22 cellular contexts compared by ENCODE assay signal in genomic region chr10:43707755-43708154, GRCh38. TPM values are rescaled to one million over a fixed set of nuclear protein-coding genes. Genes with fewer than 3 reads are reported as not detected.
A peak's percentile ranks its signal among the peaks of the same experiment; 100 is the strongest.
DNase-seq lines count a peak whose midpoint lies in the region; ATAC-seq, FAIRE-seq and TF ChIP-seq lines count a peak whose summit lies in the region.
"Had no signal": no experiment of that assay in that cellular context is flagged by ENCODE, and none has a peak within 500 bp of the region (broad histone marks: within the 10 kb centered on the region; RNA-seq: fewer than 3 reads in every experiment).

No MANE protein-coding gene starts in this region.

- ATAC-seq in WTC11 (peak; percentile 48; the same call in 1 of the 2 replicates), gastroesophageal sphincter (peak; percentile 57), GM18909 (IDR thresholded peaks at IDR 0.05; ENCODE audit: poor library complexity, unreplicated experiment) (no peak)
- ATAC-seq: mucosa of descending colon had no signal

- H3K9ac ChIP-seq in liver (ENCODE audit: low read depth in 1 of 2, low read length in 2 of 2) (no peak overlapping the region), subcutaneous abdominal adipose tissue (ENCODE audit: low read length in 5 of 5) (no peak overlapping the region)

- H3K27me3 Mint-ChIP-seq in WTC11 (ENCODE audit: low read depth) = 0 out of 2 replicates have a peak, but pooled peaks cover 2% of the 10 kb centered on the region
- H3K27me3 Mint-ChIP-seq: dendritic cell treated with granulocyte-macrophage colony-stimulating factor and Interleukin-4, amounts not matched to agents 40 ng/mL and 50 ng/mL, for 4 days had no signal

- CTCF ChIA-PET in WTC11 (lab: Charles Lee) = no interaction called here

- H3K9me3 ChIP-seq in gastroesophageal sphincter = no peaks in the 10 kb centered on the region
- H3K9me3 ChIP-seq in liver (ENCODE audit: control insufficient read depth in 4 of 4, low read length in 3 of 4) = no peaks in the 10 kb centered on the region
- H3K9me3 ChIP-seq in subcutaneous abdominal adipose tissue (ENCODE audit: control insufficient read depth in 5 of 5, low read length in 5 of 5) = no peaks in the 10 kb centered on the region
- H3K9me3 ChIP-seq: esophagus muscularis mucosa, mucosa of descending colon, suprapubic skin had no signal

- 0 out of 2 replicates have a peak, but pooled peaks cover 3% of the 10 kb centered on the region for H3K9me3 Mint-ChIP-seq in WTC11
- H3K9me3 Mint-ChIP-seq: dendritic cell treated with granulocyte-macrophage colony-stimulating factor and Interleukin-4, amounts not matched to agents 40 ng/mL and 50 ng/mL, for 4 days had no signal

- H3K27ac Mint-ChIP-seq in WTC11 = no peak overlapping the region
- H3K27ac Mint-ChIP-seq: dendritic cell treated with granulocyte-macrophage colony-stimulating factor and Interleukin-4, amounts not matched to agents 40 ng/mL and 50 ng/mL, for 4 days had no signal

- no peaks in the 10 kb centered on the region for H3K36me3 ChIP-seq in gastroesophageal sphincter
- H3K36me3 ChIP-seq in liver (ENCODE audit: control insufficient read depth in 4 of 4, insufficient read depth in 3 of 4, low read depth in 1 of 4, low read length in 3 of 4) = no peaks in the 10 kb centered on the region
- no peaks in the 10 kb centered on the region for H3K36me3 ChIP-seq in subcutaneous abdominal adipose tissue (ENCODE audit: control insufficient read depth in 5 of 5, insufficient read depth in 5 of 5, low read length in 5 of 5)
- H3K36me3 ChIP-seq: esophagus muscularis mucosa, suprapubic skin had no signal

- POLR2A ChIA-PET in WTC11 (lab: Charles Lee) = interaction anchor here (0.6 kb wide), 1 partner anchor 148 kb away, joined by 5 read pairs; no protein-coding TSS in a partner anchor

- TF ChIP-seq EP300 in gastroesophageal sphincter (IDR thresholded peaks at IDR 0.05) = no peak

- TF ChIP-seq CTCF in WTC11 (IDR thresholded peaks at IDR 0.05) (no peak), gastroesophageal sphincter (IDR thresholded peaks at IDR 0.05) (no peak), liver (IDR thresholded peaks at IDR 0.05; ENCODE audit: low read depth, low read length, missing input control) (no peak)

- H3K4me3 ChIP-seq in gastroesophageal sphincter (no peak overlapping the region), liver (ENCODE audit: low read depth in 1 of 3, low read length in 3 of 3) (no peak overlapping the region), subcutaneous abdominal adipose tissue (ENCODE audit: low read depth in 1 of 5, low read length in 5 of 5) (no peak overlapping the region)
- H3K4me3 ChIP-seq: esophagus muscularis mucosa, hepatocyte, mucosa of descending colon, SK-N-MC, suprapubic skin had no signal

- FAIRE-seq in GM19239 (lab: Jason Lieb, UNC) = no peak

- no peak for DNase-seq in WTC11 (ENCODE audit: low spot score)
- DNase-seq in GM19239 (ENCODE audit: insufficient read length, low spot score) = no peak
- DNase-seq in NCI-H774 (lab: John Stamatoyannopoulos, UW) = no peak
- DNase-seq in NOMO-1 treated with DMSO at 0.1 percent for 48 hours (lab: John Stamatoyannopoulos, UW; ENCODE audit: unreplicated experiment) = no peak
- DNase-seq: activated CD4-positive, alpha-beta T cell treated with anti-CD3 and anti-CD28 coated beads for 4 hours; activated CD8-positive, alpha-beta memory T cell treated with anti-CD3 and anti-CD28 coated beads, Interleukin-2, amount 50 U/mL, for 48 hours; activated gamma-delta T cell treated with Interleukin-2 at 50 U/mL for 16 hours; GDM1; mucosa of descending colon; MV-4-11; NCI-H526 treated with DMSO at 0.1 percent for 48 hours; stimulated activated CD4-positive, alpha-beta T cell treated with anti-CD3 and anti-CD28 coated beads, Interleukin-4, amount 100 ng/mL, for 1 hour had no signal

- no peaks in the 10 kb centered on the region for H3K4me1 Mint-ChIP-seq in WTC11

- TF ChIP-seq POLR2A in gastroesophageal sphincter (IDR thresholded peaks at IDR 0.05) = no peak

- no peaks in the 10 kb centered on the region for H3K27me3 ChIP-seq in gastroesophageal sphincter
- H3K27me3 ChIP-seq in liver (ENCODE audit: control insufficient read depth in 4 of 4, insufficient read depth in 4 of 4, low read length in 3 of 4) = no peaks in the 10 kb centered on the region
- H3K27me3 ChIP-seq in subcutaneous abdominal adipose tissue (ENCODE audit: control insufficient read depth in 5 of 5, insufficient read depth in 4 of 5, low read length in 5 of 5) = no peaks in the 10 kb centered on the region
- H3K27me3 ChIP-seq: esophagus muscularis mucosa, hepatocyte had no signal

- no peak overlapping the region for H3K27ac ChIP-seq in gastroesophageal sphincter
- H3K27ac ChIP-seq in liver (ENCODE audit: low read depth in 1 of 2, low read length in 2 of 2) = peak overlapping the region in 1 of 2 donors; percentile 40
- H3K27ac ChIP-seq in subcutaneous abdominal adipose tissue (ENCODE audit: low read depth, low read length) = peak overlapping the region; percentile 37
- H3K27ac ChIP-seq: hepatocyte, SK-N-MC, suprapubic skin had no signal

- no peak for TF ChIP-seq RAD21 in liver (IDR thresholded peaks at IDR 0.05)

- no peaks in the 10 kb centered on the region for H3K4me1 ChIP-seq in gastroesophageal sphincter
- peaks cover 0 to 1% (median 0%) of the 10 kb centered on the region in 4 donors for H3K4me1 ChIP-seq in liver (ENCODE audit: control insufficient read depth in 4 of 4, insufficient read depth in 4 of 4, low read length in 3 of 4)
- peaks cover 0 to 36% (median 6%) of the 10 kb centered on the region in 5 donors for H3K4me1 ChIP-seq in subcutaneous abdominal adipose tissue (ENCODE audit: control insufficient read depth in 5 of 5, insufficient read depth in 5 of 5, low read length in 5 of 5)
- H3K4me1 ChIP-seq: suprapubic skin had no signal

- H3K4me3 Mint-ChIP-seq in WTC11 = no peak overlapping the region
- H3K4me3 Mint-ChIP-seq: dendritic cell treated with granulocyte-macrophage colony-stimulating factor and Interleukin-4, amounts not matched to agents 40 ng/mL and 50 ng/mL, for 4 days had no signal

- 38 to 60% methylated on average over 4 to 6 of the region's 11 CpGs for WGBS in gastroesophageal sphincter (ENCODE audit: low coverage in 1 of 2), 2 donors
- 77% methylated on average over 11 of the region's 11 CpGs for WGBS in liver

- no peaks in the 10 kb centered on the region for H3K36me3 Mint-ChIP-seq in WTC11

TF ChIP-seq in WTC11, 78 proteins besides CTCF, POLR2A, EP300 and RAD21 (continues in another document):
- TF ChIP-seq NFYB (CRISPR knock-in tag; conservative IDR thresholded peaks at IDR 0.05; ENCODE audit: low read depth) = no peak
- TF ChIP-seq FOXP1 (CRISPR knock-in tag; IDR thresholded peaks at IDR 0.05; ENCODE audit: borderline replicate concordance) = no peak
- TF ChIP-seq SMAD4 (CRISPR knock-in tag; IDR thresholded peaks at IDR 0.05) = no peak
- no peak for TF ChIP-seq IRF1 (CRISPR knock-in tag; IDR thresholded peaks at IDR 0.05)

TF ChIP-seq in liver, 16 proteins besides CTCF, POLR2A, EP300 and RAD21:
- no peak for TF ChIP-seq ZBTB33 (IDR thresholded peaks at IDR 0.05)
- no peak for TF ChIP-seq FOXA1 (IDR thresholded peaks at IDR 0.05)
- TF ChIP-seq NR2F2 (IDR thresholded peaks at IDR 0.05) = peak; percentile 60

RNA-seq across cellular contexts. Expression of gene ZNF32, which starts 59.1 kb away (rescaled TPM):
- total RNA-seq in WTC11 (2021) (23.9 to 25.7 TPM (median 25.4 TPM) in 3 replicates), gastroesophageal sphincter (10 to 100 TPM; 45.8 to 59.8 (median 53.8) TPM), liver (10 to 100 TPM in 1 of 2 donors, 1 to 10 TPM in 1; 6.5 to 11.9 TPM)
- 10 to 100 TPM; 13.1 to 19.9 TPM for polyA plus RNA-seq in liver
- total RNA-seq: OCI-LY7 had no signal
